Comparison of ENCODE assay signal across 16 cellular contexts in the genomic region with DNA sequence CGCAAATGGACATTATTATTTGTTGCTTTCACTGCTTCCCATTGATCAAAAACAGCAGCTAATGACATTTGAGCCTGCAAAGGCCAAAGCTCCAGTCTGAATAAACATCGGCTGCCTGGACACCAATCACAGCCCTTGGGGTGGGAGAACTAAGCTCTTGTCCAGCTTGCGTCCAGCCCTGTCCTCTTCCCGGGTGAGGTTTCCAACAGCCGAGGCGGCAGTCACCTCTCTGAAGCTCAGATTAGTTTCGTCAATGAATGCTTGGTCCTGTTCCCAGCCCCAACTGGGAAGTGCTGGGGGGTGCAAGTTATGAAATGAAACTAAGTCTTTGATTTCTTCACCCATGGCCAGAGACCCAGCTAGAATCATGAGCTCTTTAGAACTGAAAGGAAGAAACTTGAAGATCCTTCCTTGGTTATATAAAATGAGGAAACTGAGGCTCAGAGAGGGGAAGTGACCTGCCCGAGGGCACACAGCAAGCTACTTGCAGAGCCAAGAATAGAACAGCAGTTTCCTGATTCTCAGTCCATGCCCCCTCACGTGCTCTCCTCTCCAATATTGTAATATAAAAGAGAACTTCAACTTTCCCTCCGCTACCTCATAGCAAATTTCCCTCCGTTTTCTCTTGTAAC.
DNase-seq lines count a peak whose midpoint lies in the region; ATAC-seq and TF ChIP-seq lines count a peak whose summit lies in the region.
"Had no signal": no experiment of that assay in that cellular context is flagged by ENCODE, and none has a peak within 500 bp of the region (broad histone marks: within the 10 kb centered on the region; RNA-seq: fewer than 3 reads in every experiment).

No MANE protein-coding gene starts in this region.

- DNase-seq in SIG-M5 treated with dmso at 0.1 percent for 504 hours (lab: John Stamatoyannopoulos, UW; ENCODE audit: unreplicated experiment) (peak; percentile 64), SIG-M5 (lab: John Stamatoyannopoulos, UW) (no peak), fibroblast of villous mesenchyme (ENCODE audit: low read depth) (peak; percentile 10), lower lobe of right lung (no peak), H4 (ENCODE audit: low spot score) (no peak), COLO668 (lab: John Stamatoyannopoulos, UW; ENCODE audit: unreplicated experiment) (no peak)
- DNase-seq: activated naive CD4-positive, alpha-beta T cell treated with Interleukin-2 at 50 U/mL for 16 hours; Calu3; effector CD8-positive, alpha-beta T cell; foreskin keratinocyte; GOT3; immature natural killer cell; NCI-H1417; NCI-H345 had no signal

- ATAC-seq in lower lobe of right lung, result peak; percentile 36 to 42
- no peak for ATAC-seq in HG02840 (IDR thresholded peaks at IDR 0.05; ENCODE audit: low FRiP score, unreplicated experiment)
- ATAC-seq in GM18868 (IDR thresholded peaks at IDR 0.05; ENCODE audit: unreplicated experiment), result no peak
- ATAC-seq: foreskin keratinocyte had no signal

- H3K27me3 ChIP-seq in lower lobe of right lung (ENCODE audit: low read depth), result no peaks in the 10 kb centered on the region
- H3K27me3 ChIP-seq: foreskin keratinocyte had no signal

- TF ChIP-seq CTCF in fibroblast of villous mesenchyme (IDR thresholded peaks at IDR 0.05; ENCODE audit: insufficient read depth, low read depth, low read length), result no peak
- no peak for TF ChIP-seq CTCF in lower lobe of right lung (IDR thresholded peaks at IDR 0.05)

- H3K9me3 ChIP-seq in lower lobe of right lung, result no peaks in the 10 kb centered on the region

- peaks cover 17% of the 10 kb centered on the region for H3K4me1 ChIP-seq in lower lobe of right lung
- H3K4me1 ChIP-seq: foreskin keratinocyte had no signal

- no peaks in the 10 kb centered on the region for H3K36me3 ChIP-seq in lower lobe of right lung

- no peak overlapping the region for H3K4me3 ChIP-seq in fibroblast of villous mesenchyme (ENCODE audit: low read depth, low read length)
- no peak overlapping the region for H3K4me3 ChIP-seq in lower lobe of right lung

- intact Hi-C loops in lower lobe of right lung (cut with DNase I), result no loop called here

- no peak overlapping the region for H3K27ac ChIP-seq in lower lobe of right lung
- H3K27ac ChIP-seq: foreskin keratinocyte had no signal

Comparison
In these comparisons a context has a peak if more than half of its experiments do, and no peak if none do; other contexts are left out.
1. DNase-seq: peak in SIG-M5 treated with dmso at 0.1 percent for 504 hours (single experiment) and fibroblast of villous mesenchyme (single experiment); none in SIG-M5 (single experiment), lower lobe of right lung (single experiment), H4 (single experiment) and COLO668 (single experiment).
2. ATAC-seq: peak in lower lobe of right lung (2 of 2); none in HG02840 (single experiment) and GM18868 (single experiment).